ENCODE assay signal across 1 cellular context in the genomic region with DNA sequence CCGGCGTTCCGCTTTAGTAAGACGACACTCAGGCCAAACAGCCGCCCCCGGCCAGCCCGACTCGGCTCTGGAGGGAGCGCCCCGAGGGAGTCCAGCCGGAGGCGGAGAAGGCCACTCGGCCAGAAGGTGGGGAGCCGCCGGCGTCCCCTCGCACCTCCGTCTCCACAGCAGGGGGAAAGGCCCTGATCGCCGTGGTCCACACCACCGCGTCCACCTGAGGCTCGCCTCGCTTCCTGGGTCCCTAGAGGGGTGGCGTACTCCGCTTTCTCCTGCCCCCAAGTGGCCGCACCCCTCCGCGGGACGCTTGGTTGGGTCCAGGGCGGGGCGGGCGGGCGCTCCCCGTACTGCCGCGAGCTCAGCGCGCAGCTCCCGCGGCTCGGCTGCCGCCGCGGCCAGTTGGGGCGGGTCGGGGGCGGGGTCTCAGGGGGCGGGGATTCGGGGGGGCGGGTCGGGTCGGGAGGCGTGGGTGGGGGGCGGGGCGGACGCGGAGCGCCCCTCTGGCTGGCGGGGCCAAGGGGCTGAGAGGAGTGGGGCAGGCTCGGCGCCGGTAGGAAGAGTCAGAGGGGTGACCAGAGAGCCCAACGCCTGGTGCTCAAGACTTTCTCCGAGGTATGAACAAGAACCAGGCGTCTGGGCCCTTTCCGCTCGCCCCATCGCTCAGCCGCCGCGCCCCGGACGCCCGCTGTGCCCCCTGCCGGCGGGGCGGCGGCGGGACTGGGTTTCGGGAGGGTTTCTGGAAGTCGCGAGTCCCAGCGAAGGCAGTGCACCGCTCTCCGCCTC.
A peak's percentile ranks its signal among the peaks of the same experiment; 100 is the strongest.
TF ChIP-seq lines count a peak whose summit lies in the region.

TSS of gene FRMD6 (plus strand) at position 523 of the 780 bp plus-strand sequence. CDS start 37,927 bp downstream, outside the sequence.

TF ChIP-seq in GM23338, 12 proteins besides CTCF, POLR2A, EP300 and RAD21:
- TF ChIP-seq, protein P1, sequence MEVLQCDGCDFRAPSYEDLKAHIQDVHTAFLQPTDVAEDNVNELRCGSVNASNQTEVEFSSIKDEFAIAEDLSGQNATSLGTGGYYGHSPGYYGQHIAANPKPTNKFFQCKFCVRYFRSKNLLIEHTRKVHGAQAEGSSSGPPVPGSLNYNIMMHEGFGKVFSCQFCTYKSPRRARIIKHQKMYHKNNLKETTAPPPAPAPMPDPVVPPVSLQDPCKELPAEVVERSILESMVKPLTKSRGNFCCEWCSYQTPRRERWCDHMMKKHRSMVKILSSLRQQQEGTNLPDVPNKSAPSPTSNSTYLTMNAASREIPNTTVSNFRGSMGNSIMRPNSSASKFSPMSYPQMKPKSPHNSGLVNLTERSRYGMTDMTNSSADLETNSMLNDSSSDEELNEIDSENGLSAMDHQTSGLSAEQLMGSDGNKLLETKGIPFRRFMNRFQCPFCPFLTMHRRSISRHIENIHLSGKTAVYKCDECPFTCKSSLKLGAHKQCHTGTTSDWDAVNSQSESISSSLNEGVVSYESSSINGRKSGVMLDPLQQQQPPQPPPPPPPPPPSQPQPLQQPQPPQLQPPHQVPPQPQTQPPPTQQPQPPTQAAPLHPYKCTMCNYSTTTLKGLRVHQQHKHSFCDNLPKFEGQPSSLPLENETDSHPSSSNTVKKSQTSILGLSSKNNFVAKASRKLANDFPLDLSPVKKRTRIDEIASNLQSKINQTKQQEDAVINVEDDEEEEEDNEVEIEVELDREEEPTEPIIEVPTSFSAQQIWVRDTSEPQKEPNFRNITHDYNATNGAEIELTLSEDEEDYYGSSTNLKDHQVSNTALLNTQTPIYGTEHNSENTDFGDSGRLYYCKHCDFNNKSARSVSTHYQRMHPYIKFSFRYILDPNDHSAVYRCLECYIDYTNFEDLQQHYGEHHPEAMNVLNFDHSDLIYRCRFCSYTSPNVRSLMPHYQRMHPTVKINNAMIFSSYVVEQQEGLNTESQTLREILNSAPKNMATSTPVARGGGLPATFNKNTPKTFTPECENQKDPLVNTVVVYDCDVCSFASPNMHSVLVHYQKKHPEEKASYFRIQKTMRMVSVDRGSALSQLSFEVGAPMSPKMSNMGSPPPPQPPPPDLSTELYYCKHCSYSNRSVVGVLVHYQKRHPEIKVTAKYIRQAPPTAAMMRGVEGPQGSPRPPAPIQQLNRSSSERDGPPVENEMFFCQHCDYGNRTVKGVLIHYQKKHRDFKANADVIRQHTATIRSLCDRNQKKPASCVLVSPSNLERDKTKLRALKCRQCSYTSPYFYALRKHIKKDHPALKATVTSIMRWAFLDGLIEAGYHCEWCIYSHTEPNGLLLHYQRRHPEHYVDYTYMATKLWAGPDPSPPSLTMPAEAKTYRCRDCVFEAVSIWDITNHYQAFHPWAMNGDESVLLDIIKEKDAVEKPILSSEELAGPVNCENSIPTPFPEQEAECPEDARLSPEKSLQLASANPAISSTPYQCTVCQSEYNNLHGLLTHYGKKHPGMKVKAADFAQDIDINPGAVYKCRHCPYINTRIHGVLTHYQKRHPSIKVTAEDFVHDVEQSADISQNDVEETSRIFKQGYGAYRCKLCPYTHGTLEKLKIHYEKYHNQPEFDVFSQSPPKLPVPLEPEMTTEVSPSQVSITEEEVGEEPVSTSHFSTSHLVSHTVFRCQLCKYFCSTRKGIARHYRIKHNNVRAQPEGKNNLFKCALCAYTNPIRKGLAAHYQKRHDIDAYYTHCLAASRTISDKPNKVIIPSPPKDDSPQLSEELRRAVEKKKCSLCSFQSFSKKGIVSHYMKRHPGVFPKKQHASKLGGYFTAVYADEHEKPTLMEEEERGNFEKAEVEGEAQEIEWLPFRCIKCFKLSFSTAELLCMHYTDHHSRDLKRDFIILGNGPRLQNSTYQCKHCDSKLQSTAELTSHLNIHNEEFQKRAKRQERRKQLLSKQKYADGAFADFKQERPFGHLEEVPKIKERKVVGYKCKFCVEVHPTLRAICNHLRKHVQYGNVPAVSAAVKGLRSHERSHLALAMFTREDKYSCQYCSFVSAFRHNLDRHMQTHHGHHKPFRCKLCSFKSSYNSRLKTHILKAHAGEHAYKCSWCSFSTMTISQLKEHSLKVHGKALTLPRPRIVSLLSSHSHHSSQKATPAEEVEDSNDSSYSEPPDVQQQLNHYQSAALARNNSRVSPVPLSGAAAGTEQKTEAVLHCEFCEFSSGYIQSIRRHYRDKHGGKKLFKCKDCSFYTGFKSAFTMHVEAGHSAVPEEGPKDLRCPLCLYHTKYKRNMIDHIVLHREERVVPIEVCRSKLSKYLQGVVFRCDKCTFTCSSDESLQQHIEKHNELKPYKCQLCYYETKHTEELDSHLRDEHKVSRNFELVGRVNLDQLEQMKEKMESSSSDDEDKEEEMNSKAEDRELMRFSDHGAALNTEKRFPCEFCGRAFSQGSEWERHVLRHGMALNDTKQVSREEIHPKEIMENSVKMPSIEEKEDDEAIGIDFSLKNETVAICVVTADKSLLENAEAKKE (CRISPR knock-in tag; IDR thresholded peaks at IDR 0.05): no peak
- peak; percentile 55 for TF ChIP-seq POLR2AphosphoS5 (IDR thresholded peaks at IDR 0.05; ENCODE audit: low read depth)
- TF ChIP-seq ZNF331 (CRISPR knock-in tag; IDR thresholded peaks at IDR 0.05; ENCODE audit: low read depth): no peak
- TF ChIP-seq CREB1 (CRISPR knock-in tag; IDR thresholded peaks at IDR 0.05; ENCODE audit: low read depth): no peak
- no peak for TF ChIP-seq EZH2 (IDR thresholded peaks at IDR 0.05; ENCODE audit: low read depth, unreplicated experiment)
